20 cellular contexts compared by ENCODE assay signal in genomic region chr13:75530536-75530935, GRCh38. TPM values are rescaled to one million over a fixed set of nuclear protein-coding genes. Genes with fewer than 3 reads are reported as not detected.
DNase-seq lines count a peak whose midpoint lies in the region; ATAC-seq lines count a peak whose summit lies in the region.
"Had no signal": no experiment of that assay in that cellular context is flagged by ENCODE, and none has a peak within 500 bp of the region (broad histone marks: within the 10 kb centered on the region; RNA-seq: fewer than 3 reads in every experiment).

No MANE protein-coding gene starts in this region.

- no peaks in the 10 kb centered on the region for H3K27me3 Mint-ChIP-seq in activated CD4-positive, alpha-beta T cell treated with anti-CD3 and anti-CD28 coated beads, Interleukin-2, amount 10 ng/mL, durations not matched to agents 7 days and 5 days
- H3K27me3 Mint-ChIP-seq in T-helper 17 cell = no peaks in the 10 kb centered on the region
- H3K27me3 Mint-ChIP-seq in naive thymus-derived CD4-positive, alpha-beta T cell = no peaks in the 10 kb centered on the region
- H3K27me3 Mint-ChIP-seq: CD4-positive, CD25-positive, alpha-beta regulatory T cell had no signal

- peaks cover 4 to 13% of the 10 kb centered on the region in 2 donors for H3K4me1 ChIP-seq in naive thymus-derived CD4-positive, alpha-beta T cell (ENCODE audit: control insufficient read depth in 2 of 2, insufficient read depth in 2 of 2, low read length in 2 of 2)

- intact Hi-C loops in naive thymus-derived CD4-positive, alpha-beta T cell (cut with micrococcal nuclease) = loop anchor here in 1 of 2 donors (10.0 kb wide), 1 partner anchor 1826 kb away; no protein-coding TSS in a partner anchor

- H3K36me3 ChIP-seq in naive thymus-derived CD4-positive, alpha-beta T cell (ENCODE audit: control insufficient read depth in 2 of 3, insufficient read depth in 3 of 3, low read length in 3 of 3) = peaks cover 0 to 3% (median 0%) of the 10 kb centered on the region in 3 experiments

- CTCF ChIA-PET in activated CD4-positive, alpha-beta T cell treated with anti-CD3 and anti-CD28 coated beads, Interleukin-2, amount 10 ng/mL, durations not matched to agents 7 days and 5 days (lab: Charles Lee) = interaction anchor here (0.8 kb wide), 1 partner anchor 9 kb away, joined by 4 read pairs; no protein-coding TSS in a partner anchor
- CTCF ChIA-PET in naive thymus-derived CD4-positive, alpha-beta T cell (lab: Charles Lee) = interaction anchor here (0.6 kb wide), 1 partner anchor 340 kb away, joined by 4 read pairs; no protein-coding TSS in a partner anchor

- no peak overlapping the region for H3K4me3 Mint-ChIP-seq in activated CD4-positive, alpha-beta T cell treated with anti-CD3 and anti-CD28 coated beads, Interleukin-2, amount 10 ng/mL, durations not matched to agents 7 days and 5 days
- no peak overlapping the region for H3K4me3 Mint-ChIP-seq in T-helper 17 cell
- H3K4me3 Mint-ChIP-seq in naive thymus-derived CD4-positive, alpha-beta T cell = peak overlapping the region in 5 of 10 donors; percentile 21 to 43 (median 29)

- H3K27me3 ChIP-seq in naive thymus-derived CD4-positive, alpha-beta T cell (ENCODE audit: control insufficient read depth in 2 of 2, insufficient read depth in 2 of 2, low read length in 2 of 2) = no peaks in the 10 kb centered on the region
- H3K27me3 ChIP-seq: neutrophil had no signal

- no peaks in the 10 kb centered on the region for H3K9me3 Mint-ChIP-seq in activated CD4-positive, alpha-beta T cell treated with anti-CD3 and anti-CD28 coated beads, Interleukin-2, amount 10 ng/mL, durations not matched to agents 7 days and 5 days
- peaks cover 0 to 2% (median 0%) of the 10 kb centered on the region in 11 donors for H3K9me3 Mint-ChIP-seq in naive thymus-derived CD4-positive, alpha-beta T cell
- H3K9me3 Mint-ChIP-seq: CD4-positive, CD25-positive, alpha-beta regulatory T cell had no signal

- POLR2A ChIA-PET in activated CD4-positive, alpha-beta T cell treated with anti-CD3 and anti-CD28 coated beads, Interleukin-2, amount 10 ng/mL, durations not matched to agents 7 days and 5 days (lab: Charles Lee) = no interaction called here
- POLR2A ChIA-PET in naive thymus-derived CD4-positive, alpha-beta T cell (lab: Charles Lee) = no interaction called here

- no peak overlapping the region for H3K27ac ChIP-seq in naive thymus-derived CD4-positive, alpha-beta T cell (ENCODE audit: low read depth, low read length)
- H3K27ac ChIP-seq: A549, neutrophil had no signal

- H3K27ac Mint-ChIP-seq in activated CD4-positive, alpha-beta T cell treated with anti-CD3 and anti-CD28 coated beads, Interleukin-2, amount 10 ng/mL, durations not matched to agents 7 days and 5 days = peak overlapping the region; percentile 77
- peak overlapping the region; percentile 67 for H3K27ac Mint-ChIP-seq in T-helper 17 cell
- peak overlapping the region in 5 of 9 donors; percentile 6 to 47 (median 15) for H3K27ac Mint-ChIP-seq in naive thymus-derived CD4-positive, alpha-beta T cell

- DNase-seq in activated CD4-positive, alpha-beta T cell treated with anti-CD3 and anti-CD28 coated beads, Interleukin-2, amount 10 ng/mL, durations not matched to agents 7 days and 5 days = no peak
- DNase-seq in activated CD4-positive, alpha-beta T cell treated with anti-CD3 and anti-CD28 coated beads, Interleukin-2, amount 50 U/mL, for 1 hour = no peak
- no peak for DNase-seq in T-helper 17 cell
- peak in 1 of 9 donors; percentile 9 for DNase-seq in naive thymus-derived CD4-positive, alpha-beta T cell
- DNase-seq in amygdala (lab: John Stamatoyannopoulos, UW) = no peak
- DNase-seq in D341Med (ENCODE audit: low spot score) = no peak
- DNase-seq: CD4-positive, CD25-positive, alpha-beta regulatory T cell; central memory CD4-positive, alpha-beta T cell; effector CD8-positive, alpha-beta T cell; head of caudate nucleus; islet precursor cell; NCI-H2081 treated with DMSO at 0.1 percent for 48 hours; NCI-H82; right cardiac atrium; substantia nigra had no signal

- no peak overlapping the region for H3K4me3 ChIP-seq in naive thymus-derived CD4-positive, alpha-beta T cell (ENCODE audit: low read length)
- H3K4me3 ChIP-seq: A549 had no signal

- no peaks in the 10 kb centered on the region for H3K9me3 ChIP-seq in T-helper 17 cell (ENCODE audit: control insufficient read depth, low read length, poor library complexity, severe bottlenecking)
- no peaks in the 10 kb centered on the region for H3K9me3 ChIP-seq in naive thymus-derived CD4-positive, alpha-beta T cell (ENCODE audit: control insufficient read depth in 2 of 3, low read length in 3 of 3)
- H3K9me3 ChIP-seq: A549, neutrophil had no signal

- peaks cover 54% of the 10 kb centered on the region for H3K36me3 Mint-ChIP-seq in activated CD4-positive, alpha-beta T cell treated with anti-CD3 and anti-CD28 coated beads, Interleukin-2, amount 10 ng/mL, durations not matched to agents 7 days and 5 days (ENCODE audit: low read depth)
- peaks cover 10% of the 10 kb centered on the region for H3K36me3 Mint-ChIP-seq in T-helper 17 cell (ENCODE audit: low read depth)
- H3K36me3 Mint-ChIP-seq in naive thymus-derived CD4-positive, alpha-beta T cell = peaks cover 9 to 46% (median 29%) of the 10 kb centered on the region in 5 donors

- peaks cover 38% of the 10 kb centered on the region for H3K4me1 Mint-ChIP-seq in activated CD4-positive, alpha-beta T cell treated with anti-CD3 and anti-CD28 coated beads, Interleukin-2, amount 10 ng/mL, durations not matched to agents 7 days and 5 days
- H3K4me1 Mint-ChIP-seq in T-helper 17 cell = peaks cover 31% of the 10 kb centered on the region
- peaks cover 20 to 65% (median 53%) of the 10 kb centered on the region in 7 donors for H3K4me1 Mint-ChIP-seq in naive thymus-derived CD4-positive, alpha-beta T cell

- ATAC-seq in GM21825 (IDR thresholded peaks at IDR 0.05; ENCODE audit: unreplicated experiment) (peak; percentile 54), T-helper 17 cell (no peak), HG03469 (IDR thresholded peaks at IDR 0.05; ENCODE audit: unreplicated experiment) (no peak)
- ATAC-seq in naive thymus-derived CD4-positive, alpha-beta T cell = peak; percentile 47
- ATAC-seq: A549, Panc1, right cardiac atrium had no signal

RNA-seq across cellular contexts. Expression of gene COMMD6, which starts 7.1 kb away (rescaled TPM):
- 100 to 1,000 TPM; 135 TPM for total RNA-seq in activated CD4-positive, alpha-beta T cell treated with anti-CD3 and anti-CD28 coated beads, Interleukin-2, amount 10 ng/mL, durations not matched to agents 7 days and 5 days
- total RNA-seq in T-helper 17 cell = 100 to 1,000 TPM; 192 to 215 TPM
- total RNA-seq in naive thymus-derived CD4-positive, alpha-beta T cell = 100 to 1,000 TPM; 133 to 241 (median 205) TPM
- polyA plus RNA-seq in naive thymus-derived CD4-positive, alpha-beta T cell = 100 to 1,000 TPM; 440 to 690 TPM

RNA-seq across cellular contexts. Expression of gene UCHL3, which starts 19.1 kb away (rescaled TPM):
- 10 to 100 TPM; 37.6 to 40.6 TPM for total RNA-seq in activated CD4-positive, alpha-beta T cell treated with anti-CD3 and anti-CD28 coated beads, Interleukin-2, amount 10 ng/mL, durations not matched to agents 7 days and 5 days
- total RNA-seq in T-helper 17 cell = 10 to 100 TPM; 18.2 to 27.3 TPM
- 10 to 100 TPM; 18.6 to 35.8 (median 20.6) TPM for total RNA-seq in naive thymus-derived CD4-positive, alpha-beta T cell
- polyA plus RNA-seq in naive thymus-derived CD4-positive, alpha-beta T cell = 10 to 100 TPM; 49.4 to 60.0 TPM

RNA-seq across cellular contexts. Expression of gene TBC1D4, which starts 48.6 kb away (rescaled TPM):
- 10 to 100 TPM; 27.2 to 32.9 TPM for total RNA-seq in activated CD4-positive, alpha-beta T cell treated with anti-CD3 and anti-CD28 coated beads, Interleukin-2, amount 10 ng/mL, durations not matched to agents 7 days and 5 days
- total RNA-seq in T-helper 17 cell = 10 to 100 TPM; 64.9 to 67.1 TPM
- total RNA-seq in naive thymus-derived CD4-positive, alpha-beta T cell = 10 to 100 TPM; 12.4 to 73.8 (median 42.8) TPM
- 10 to 100 TPM; 17.4 to 20.5 TPM for polyA plus RNA-seq in naive thymus-derived CD4-positive, alpha-beta T cell

Comparison
In these comparisons a context has a peak if more than half of its experiments do, and no peak if none do; other contexts are left out.
1. H3K27ac Mint-ChIP-seq: peak in every context shown above with its lines; median percentile 77 in activated CD4-positive, alpha-beta T cell treated with anti-CD3 and anti-CD28 coated beads, Interleukin-2, amount 10 ng/mL, durations not matched to agents 7 days and 5 days; 67 in T-helper 17 cell; 15 in naive thymus-derived CD4-positive, alpha-beta T cell.
2. ATAC-seq: peak in GM21825 (single experiment) and naive thymus-derived CD4-positive, alpha-beta T cell (single experiment); none in T-helper 17 cell (single experiment) and HG03469 (single experiment).